ENCODE assay signal across 27 cellular contexts in the genomic region with DNA sequence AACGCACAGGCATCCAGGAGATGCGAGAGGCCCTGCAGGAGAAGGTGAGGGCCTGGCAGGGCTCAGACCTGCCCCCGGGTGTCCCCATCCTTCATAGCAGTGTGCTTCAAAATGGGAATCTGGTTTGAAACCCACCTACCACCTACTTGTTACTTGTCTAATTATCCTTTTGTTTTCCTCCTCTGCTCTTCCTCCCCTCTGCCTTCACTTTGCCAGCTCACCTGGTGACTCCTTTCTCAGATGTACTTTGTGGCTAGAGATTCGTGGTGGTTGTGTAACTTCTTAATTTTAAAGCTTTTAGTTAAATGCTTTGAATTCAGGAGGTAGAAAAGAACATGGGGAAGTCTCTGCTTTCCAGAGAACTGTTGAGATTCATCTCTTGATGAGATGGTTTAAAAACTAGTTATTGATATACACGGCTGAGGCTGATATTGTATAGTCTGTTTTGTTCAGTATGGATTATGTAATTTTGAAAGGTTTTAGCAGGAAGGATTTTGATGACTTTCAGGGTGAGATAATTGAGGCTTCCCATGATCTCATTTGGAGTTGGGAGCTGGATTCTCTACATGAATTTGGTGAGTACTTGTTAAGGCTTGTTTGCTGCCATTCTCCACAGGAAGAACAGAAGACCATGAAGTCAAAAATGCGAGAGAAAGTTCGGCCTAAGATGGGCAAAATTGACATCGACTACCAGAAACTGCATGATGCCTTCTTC. TPM values are rescaled to one million over a fixed set of nuclear protein-coding genes. Genes with fewer than 3 reads are reported as not detected.
DNase-seq lines count a peak whose midpoint lies in the region; ATAC-seq and TF ChIP-seq lines count a peak whose summit lies in the region.
"Had no signal": no experiment of that assay in that cellular context is flagged by ENCODE, and none has a peak within 500 bp of the region (broad histone marks: within the 10 kb centered on the region; RNA-seq: fewer than 3 reads in every experiment).

No MANE protein-coding gene starts in this region.

- H3K27ac ChIP-seq in epithelial cell of prostate (peak overlapping the region; percentile 31), transverse colon (no peak overlapping the region)
- H3K27ac ChIP-seq: body of pancreas, colonic mucosa, esophagus muscularis mucosa, prostate gland had no signal

- POLR2A ChIA-PET in activated CD4-positive, alpha-beta memory T cell treated with anti-CD3 and anti-CD28 coated beads, Interleukin-2, amount 10 ng/mL, durations not matched to agents 7 days and 5 days (lab: Charles Lee), result interaction anchor here (0.6 to 1.6 kb wide), 2 partner anchors 9 to 18 kb away, joined by 3 to 7 read pairs; no protein-coding TSS in a partner anchor

- H3K4me3 ChIP-seq in transverse colon, result no peak overlapping the region
- H3K4me3 ChIP-seq: body of pancreas, colonic mucosa, esophagus muscularis mucosa, prostate gland had no signal

- no peak for DNase-seq in activated naive CD4-positive, alpha-beta T cell treated with anti-CD3 and anti-CD28 coated beads, Interleukin-2, amount 50 U/mL, for 16 hours
- DNase-seq in activated CD4-positive, alpha-beta memory T cell treated with anti-CD3 and anti-CD28 coated beads, Interleukin-2, amount 10 ng/mL, durations not matched to agents 7 days and 5 days, result no peak
- DNase-seq in epithelial cell of prostate (ENCODE audit: low read depth, low spot score), result no peak
- DNase-seq in stimulated activated naive B cell treated with anti-CD40 and anti-IgM and Interleukin-4, amounts not matched to agents 10 μg/mL and 1 μg/mL and 100 μg/mL, for 72 hours, result no peak
- DNase-seq in transverse colon, result no peak
- DNase-seq: ACHN; activated CD8-positive, alpha-beta memory T cell treated with anti-CD3 and anti-CD28 coated beads for 24 hours; activated T-cell treated with anti-CD3 and anti-CD28 coated beads, Interleukin-2, amount 50 U/mL, for 48 hours; body of pancreas; Caco-2; colonic mucosa; DMS79; effector memory CD4-positive, alpha-beta T cell; GF-D8; NCI-H1417 treated with DMSO at 0.1 percent for 48 hours; NCI-H2081 treated with DMSO at 0.1 percent for 48 hours; T1000 had no signal

- TF ChIP-seq CTCF in transverse colon (IDR thresholded peaks at IDR 0.05), result no peak

- no peak for TF ChIP-seq EP300 in transverse colon (IDR thresholded peaks at IDR 0.05; ENCODE audit: low read depth)

- 66 to 82% methylated on average over 5 to 8 of the region's 8 CpGs for WGBS in transverse colon (ENCODE audit: low coverage in 1 of 2), 2 donors

- H3K27me3 Mint-ChIP-seq in activated naive CD4-positive, alpha-beta T cell treated with anti-CD3 and anti-CD28 coated beads, Interleukin-2, amount 50 U/mL, for 24 hours, result no peaks in the 10 kb centered on the region
- no peaks in the 10 kb centered on the region for H3K27me3 Mint-ChIP-seq in activated CD4-positive, alpha-beta memory T cell treated with anti-CD3 and anti-CD28 coated beads, Interleukin-2, amount 10 ng/mL, durations not matched to agents 7 days and 5 days
- H3K27me3 Mint-ChIP-seq in stimulated activated naive B cell treated with anti-CD40 and anti-IgM and Interleukin-4, amounts not matched to agents 10 μg/mL and 1 μg/mL and 100 μg/mL, for 72 hours, result no peaks in the 10 kb centered on the region

- TF ChIP-seq POLR2A in transverse colon (IDR thresholded peaks at IDR 0.05), result no peak

- in situ Hi-C loops in transverse colon (cut with MboI; ENCODE audit: low pct_ligation_motif_present in 1 of 4, low pct_unique_long_range_greater_than_20kb in 1 of 4, low sequenced_read_pairs in 3 of 4), result no loop called here

- H3K27ac Mint-ChIP-seq in activated naive CD4-positive, alpha-beta T cell treated with anti-CD3 and anti-CD28 coated beads, Interleukin-2, amount 50 U/mL, for 24 hours, result peak overlapping the region; percentile 60
- peak overlapping the region; percentile 0 for H3K27ac Mint-ChIP-seq in activated CD4-positive, alpha-beta memory T cell treated with anti-CD3 and anti-CD28 coated beads, Interleukin-2, amount 10 ng/mL, durations not matched to agents 7 days and 5 days
- H3K27ac Mint-ChIP-seq in stimulated activated naive B cell treated with anti-CD40 and anti-IgM and Interleukin-4, amounts not matched to agents 10 μg/mL and 1 μg/mL and 100 μg/mL, for 72 hours, result peak overlapping the region; percentile 27

- intact Hi-C loops in transverse colon (cut with DNase I; ENCODE audit: low total_unique reads), result no loop called here

- CTCF ChIA-PET in activated CD4-positive, alpha-beta memory T cell treated with anti-CD3 and anti-CD28 coated beads, Interleukin-2, amount 10 ng/mL, durations not matched to agents 7 days and 5 days (lab: Charles Lee), result interaction anchor here (2.1 to 3.2 kb wide), 2 partner anchors 9 to 15 kb away, joined by 7 to 24 read pairs; no protein-coding TSS in a partner anchor

- peaks cover 46% of the 10 kb centered on the region for H3K4me1 Mint-ChIP-seq in activated naive CD4-positive, alpha-beta T cell treated with anti-CD3 and anti-CD28 coated beads, Interleukin-2, amount 50 U/mL, for 24 hours
- peaks cover 28% of the 10 kb centered on the region for H3K4me1 Mint-ChIP-seq in activated CD4-positive, alpha-beta memory T cell treated with anti-CD3 and anti-CD28 coated beads, Interleukin-2, amount 10 ng/mL, durations not matched to agents 7 days and 5 days
- peaks cover 19 to 51% of the 10 kb centered on the region in 2 donors for H3K4me1 Mint-ChIP-seq in stimulated activated naive B cell treated with anti-CD40 and anti-IgM and Interleukin-4, amounts not matched to agents 10 μg/mL and 1 μg/mL and 100 μg/mL, for 72 hours

- H3K4me3 Mint-ChIP-seq in activated naive CD4-positive, alpha-beta T cell treated with anti-CD3 and anti-CD28 coated beads, Interleukin-2, amount 50 U/mL, for 24 hours, result no peak overlapping the region
- H3K4me3 Mint-ChIP-seq in activated CD4-positive, alpha-beta memory T cell treated with anti-CD3 and anti-CD28 coated beads, Interleukin-2, amount 10 ng/mL, durations not matched to agents 7 days and 5 days, result no peak overlapping the region
- H3K4me3 Mint-ChIP-seq in stimulated activated naive B cell treated with anti-CD40 and anti-IgM and Interleukin-4, amounts not matched to agents 10 μg/mL and 1 μg/mL and 100 μg/mL, for 72 hours, result no peak overlapping the region

- H3K36me3 Mint-ChIP-seq in activated naive CD4-positive, alpha-beta T cell treated with anti-CD3 and anti-CD28 coated beads, Interleukin-2, amount 50 U/mL, for 24 hours, result peaks cover 37% of the 10 kb centered on the region
- peaks cover 89% of the 10 kb centered on the region for H3K36me3 Mint-ChIP-seq in activated CD4-positive, alpha-beta memory T cell treated with anti-CD3 and anti-CD28 coated beads, Interleukin-2, amount 10 ng/mL, durations not matched to agents 7 days and 5 days (ENCODE audit: low read depth)
- H3K36me3 Mint-ChIP-seq in stimulated activated naive B cell treated with anti-CD40 and anti-IgM and Interleukin-4, amounts not matched to agents 10 μg/mL and 1 μg/mL and 100 μg/mL, for 72 hours, result peaks cover 69 to 82% of the 10 kb centered on the region in 2 donors

- no peaks in the 10 kb centered on the region for H3K9me3 Mint-ChIP-seq in activated naive CD4-positive, alpha-beta T cell treated with anti-CD3 and anti-CD28 coated beads, Interleukin-2, amount 50 U/mL, for 24 hours
- no peaks in the 10 kb centered on the region for H3K9me3 Mint-ChIP-seq in activated CD4-positive, alpha-beta memory T cell treated with anti-CD3 and anti-CD28 coated beads, Interleukin-2, amount 10 ng/mL, durations not matched to agents 7 days and 5 days
- no peaks in the 10 kb centered on the region for H3K9me3 Mint-ChIP-seq in stimulated activated naive B cell treated with anti-CD40 and anti-IgM and Interleukin-4, amounts not matched to agents 10 μg/mL and 1 μg/mL and 100 μg/mL, for 72 hours

- no peaks in the 10 kb centered on the region for H3K4me1 ChIP-seq in transverse colon
- H3K4me1 ChIP-seq: body of pancreas, colonic mucosa, prostate gland had no signal

- H3K9me3 ChIP-seq in transverse colon, result no peaks in the 10 kb centered on the region
- H3K9me3 ChIP-seq: body of pancreas, Caco-2, colonic mucosa, esophagus muscularis mucosa, prostate gland had no signal

- ATAC-seq in stimulated activated naive B cell treated with anti-CD40 and anti-IgM and Interleukin-4, amounts not matched to agents 10 μg/mL and 1 μg/mL and 100 μg/mL, for 72 hours (replicated peaks), result no peak
- ATAC-seq in HG02571 (IDR thresholded peaks at IDR 0.05; ENCODE audit: unreplicated experiment), result no peak
- ATAC-seq: body of pancreas had no signal

- H3K27me3 ChIP-seq in transverse colon, result no peaks in the 10 kb centered on the region
- H3K27me3 ChIP-seq: body of pancreas, colonic mucosa, esophagus muscularis mucosa had no signal

- H3K36me3 ChIP-seq in transverse colon, result peaks cover 0 to 96% (median 47%) of the 10 kb centered on the region in 4 donors

RNA-seq across cellular contexts. Expression of gene SF3B2, which starts 8.0 kb away (rescaled TPM):
- total RNA-seq in activated CD4-positive, alpha-beta memory T cell treated with anti-CD3 and anti-CD28 coated beads, Interleukin-2, amount 10 ng/mL, durations not matched to agents 7 days and 5 days, result 100 to 1,000 TPM; 230 to 241 TPM
- 100 to 1,000 TPM in 3 of 4 donors, 10 to 100 TPM in 1; 71.8 to 152 (median 137) TPM for total RNA-seq in transverse colon

RNA-seq across cellular contexts. Expression of gene PACS1, which starts 9.9 kb away (rescaled TPM):
- 10 to 100 TPM; 86.4 to 95.0 TPM for total RNA-seq in activated CD4-positive, alpha-beta memory T cell treated with anti-CD3 and anti-CD28 coated beads, Interleukin-2, amount 10 ng/mL, durations not matched to agents 7 days and 5 days
- 10 to 100 TPM in 3 of 4 donors, 1 to 10 TPM in 1; 9.8 to 52.0 (median 27.2) TPM for total RNA-seq in transverse colon

RNA-seq across cellular contexts. Expression of gene GAL3ST3, which starts 11.2 kb away (rescaled TPM):
- total RNA-seq in activated CD4-positive, alpha-beta memory T cell treated with anti-CD3 and anti-CD28 coated beads, Interleukin-2, amount 10 ng/mL, durations not matched to agents 7 days and 5 days, result not detected
- not detected for total RNA-seq in transverse colon
- total RNA-seq: Caco-2, colonic mucosa, liver, MCF 10A, NCI-H460, OCI-LY7 had no signal

RNA-seq across cellular contexts. Expression of gene CATSPER1, which starts 33.8 kb away (rescaled TPM):
- under 1 TPM; 0.33 to 0.58 TPM for total RNA-seq in activated CD4-positive, alpha-beta memory T cell treated with anti-CD3 and anti-CD28 coated beads, Interleukin-2, amount 10 ng/mL, durations not matched to agents 7 days and 5 days
- not detected for total RNA-seq in transverse colon
- total RNA-seq: body of pancreas, Caco-2, frontal cortex, NCI-H460, OCI-LY7, urinary bladder had no signal

RNA-seq across cellular contexts. Expression of gene CST6, which starts 48.3 kb away (rescaled TPM):
- total RNA-seq in activated CD4-positive, alpha-beta memory T cell treated with anti-CD3 and anti-CD28 coated beads, Interleukin-2, amount 10 ng/mL, durations not matched to agents 7 days and 5 days, result under 1 TPM; 0.30 to 0.65 TPM
- total RNA-seq in transverse colon, result not detected
- total RNA-seq: body of pancreas, Caco-2, colonic mucosa, esophagus muscularis mucosa, frontal cortex, liver, MCF 10A, NCI-H460, OCI-LY7 had no signal

Comparison
In these comparisons a context has a peak if more than half of its experiments do, and no peak if none do; other contexts are left out.
1. H3K27ac Mint-ChIP-seq: peak in every context shown above with its lines; median percentile 60 in activated naive CD4-positive, alpha-beta T cell treated with anti-CD3 and anti-CD28 coated beads, Interleukin-2, amount 50 U/mL, for 24 hours; 27 in stimulated activated naive B cell treated with anti-CD40 and anti-IgM and Interleukin-4, amounts not matched to agents 10 μg/mL and 1 μg/mL and 100 μg/mL, for 72 hours; 0 in activated CD4-positive, alpha-beta memory T cell treated with anti-CD3 and anti-CD28 coated beads, Interleukin-2, amount 10 ng/mL, durations not matched to agents 7 days and 5 days.